In genomic region chr5:82183828-82184227, GRCh38 we compare ENCODE assay signal across 14 cellular contexts.
DNase-seq lines count a peak whose midpoint lies in the region; ATAC-seq, FAIRE-seq and TF ChIP-seq lines count a peak whose summit lies in the region.
"Had no signal": no experiment of that assay in that cellular context is flagged by ENCODE, and none has a peak within 500 bp of the region (broad histone marks: within the 10 kb centered on the region; RNA-seq: fewer than 3 reads in every experiment).

No MANE protein-coding gene starts in this region.

- no TSS peak for BruUV-seq in GM12878 (replicated peaks; lab: Mats Ljungman, UMichigan)

- no peaks in the 10 kb centered on the region for H3K79me2 ChIP-seq in GM12878 (ENCODE audit: control insufficient read depth, insufficient read depth, low read length)

- H3K9me3 ChIP-seq in GM12878 (replicated peaks; ENCODE audit: control insufficient read depth, insufficient read depth, low read length) (no peaks in the 10 kb centered on the region; the same call in 2 of the 3 replicates), prostate gland (no peaks in the 10 kb centered on the region)
- H3K9me3 ChIP-seq in CD8-positive, alpha-beta T cell (ENCODE audit: low read length), result no peaks in the 10 kb centered on the region
- H3K9me3 ChIP-seq: SK-N-SH had no signal

- CTCF ChIA-PET in GM12878 (lab: Yijun Ruan, JAX), result interaction anchor here (1.1 to 2.2 kb wide), 3 partner anchors 9 to 18 kb away, joined by 4 to 7 read pairs (median 5); no protein-coding TSS in a partner anchor
- CTCF ChIA-PET in CD8-positive, alpha-beta T cell (lab: Charles Lee), result no interaction called here

- no peaks in the 10 kb centered on the region for H3K27me3 ChIP-seq in GM12878 (replicated peaks in 1 of 2; ENCODE audit: control insufficient read depth in 2 of 2, insufficient read depth in 2 of 2, low read length in 1 of 2)
- no peaks in the 10 kb centered on the region for H3K27me3 ChIP-seq in prostate gland (replicated peaks; ENCODE audit: insufficient read depth)
- no peaks in the 10 kb centered on the region for H3K27me3 ChIP-seq in CD8-positive, alpha-beta T cell (ENCODE audit: insufficient read depth, low read length)
- no peaks in the 10 kb centered on the region for H3K27me3 ChIP-seq in H7 (ENCODE audit: control insufficient read depth, insufficient read depth, low read length)

- no peaks in the 10 kb centered on the region for H3K36me3 ChIP-seq in GM12878 (ENCODE audit: control insufficient read depth in 2 of 2, insufficient read depth in 2 of 2, low read length in 1 of 2)
- H3K36me3 ChIP-seq in prostate gland, result no peaks in the 10 kb centered on the region
- no peaks in the 10 kb centered on the region for H3K36me3 ChIP-seq in CD8-positive, alpha-beta T cell (ENCODE audit: insufficient read depth, low read length)
- no peaks in the 10 kb centered on the region for H3K36me3 ChIP-seq in H7 (replicated peaks; ENCODE audit: control insufficient read depth, insufficient read depth, low read length)

- RAD21 ChIA-PET in GM12878 (lab: Charles Lee; ENCODE audit: unreplicated experiment), result no interaction called here

- no peaks in the 10 kb centered on the region for H3K4me1 Mint-ChIP-seq in CD8-positive, alpha-beta T cell (ENCODE audit: low read depth)
- H3K4me1 Mint-ChIP-seq: nephron had no signal

- SMC1A ChIA-PET in GM12878 (lab: Charles Lee; ENCODE audit: uncharacterized antibody, unreplicated experiment), result interaction anchor here (1.2 to 3.2 kb wide), 3 partner anchors 9 to 42 kb away, joined by 3 to 10 read pairs (median 4); no protein-coding TSS in a partner anchor

- TF ChIP-seq POLR2A in GM12878 (IDR thresholded peaks at IDR 0.05; ENCODE audit: low read depth, low read length), result no peak
- TF ChIP-seq POLR2A in prostate gland (IDR thresholded peaks at IDR 0.05), result no peak

- H3K27me3 Mint-ChIP-seq in CD8-positive, alpha-beta T cell (ENCODE audit: low read depth), result no peaks in the 10 kb centered on the region
- H3K27me3 Mint-ChIP-seq: activated CD8-positive, alpha-beta T cell treated with anti-CD3 and anti-CD28 coated beads for 36 hours had no signal

- H3K4me1 ChIP-seq in GM12878 (ENCODE audit: control insufficient read depth, insufficient read depth, low read length) (no peaks in the 10 kb centered on the region), prostate gland (replicated peaks) (no peaks in the 10 kb centered on the region)
- no peaks in the 10 kb centered on the region for H3K4me1 ChIP-seq in CD8-positive, alpha-beta T cell (ENCODE audit: insufficient read depth, low read length)

- peak in 1 of 2 experiments; percentile 35; a peak in 1 of 4 replicates for TF ChIP-seq EP300 in GM12878 (IDR thresholded peaks at IDR 0.05; ENCODE audit: borderline replicate concordance in 1 of 2, control insufficient read depth in 1 of 2, low read depth in 2 of 2, low read length in 2 of 2)

- in situ Hi-C loops in GM12878 (cut with MboI), result no loop called here

- no peak overlapping the region for H3K9ac ChIP-seq in GM12878 (ENCODE audit: control insufficient read depth, insufficient read depth, low read length)
- H3K9ac ChIP-seq: SK-N-SH had no signal

- WGBS in GM12878 (ENCODE audit: insufficient coverage, insufficient replicate concordance, low lambda C conversion rate, missing lambda C conversion rate), result 52% methylated on average over 1 of the region's 1 CpG
- 28% methylated on average over 1 of the region's 1 CpG for WGBS in prostate gland

- H3K27ac ChIP-seq in GM12878 (ENCODE audit: control insufficient read depth, insufficient read depth) (no peak overlapping the region), prostate gland (no peak overlapping the region)
- no peak overlapping the region for H3K27ac ChIP-seq in CD8-positive, alpha-beta T cell (ENCODE audit: low read depth, low read length)
- H3K27ac ChIP-seq: 22Rv1 had no signal

- no peak for TF ChIP-seq RAD21 in GM12878 (IDR thresholded peaks at IDR 0.05; ENCODE audit: insufficient read depth, low read depth, low read length)

- no peaks in the 10 kb centered on the region for H3K9me3 Mint-ChIP-seq in CD8-positive, alpha-beta T cell
- H3K9me3 Mint-ChIP-seq: activated CD8-positive, alpha-beta T cell treated with anti-CD3 and anti-CD28 coated beads for 36 hours had no signal

- no peak overlapping the region for H2AFZ ChIP-seq in GM12878 (ENCODE audit: control insufficient read depth, low read depth, low read length)

- no peaks in the 10 kb centered on the region for H4K20me1 ChIP-seq in GM12878 (ENCODE audit: control insufficient read depth, insufficient read depth)

- H3K4me3 ChIP-seq in GM12878, result no peak overlapping the region
- H3K4me3 ChIP-seq in prostate gland, result no peak overlapping the region
- H3K4me3 ChIP-seq in CD8-positive, alpha-beta T cell (ENCODE audit: low read depth, low read length), result no peak overlapping the region
- no peak overlapping the region for H3K4me3 ChIP-seq in H7 (ENCODE audit: insufficient read depth, low read depth, low read length)

- POLR2A ChIA-PET in GM12878 (lab: Charles Lee), result no interaction called here
- POLR2A ChIA-PET in CD8-positive, alpha-beta T cell (lab: Charles Lee), result no interaction called here

- intact Hi-C loops in GM12878 (cut with micrococcal nuclease; ENCODE audit: unreplicated experiment), result no loop called here
- intact Hi-C loops in prostate gland (cut with DNase I), result no loop called here
- intact Hi-C loops in CD8-positive, alpha-beta T cell (cut with DNase I, micrococcal nuclease), result no loop called here

- no peak for FAIRE-seq in GM12878 (lab: Jason Lieb, UNC)

- peaks cover 19% of the 10 kb centered on the region for H3K36me3 Mint-ChIP-seq in CD8-positive, alpha-beta T cell

- ATAC-seq in HG03442 (IDR thresholded peaks at IDR 0.05; ENCODE audit: unreplicated experiment) (peak; percentile 82), GM12878 (peak; percentile 81), GM18519 (IDR thresholded peaks at IDR 0.05; ENCODE audit: low FRiP score, unreplicated experiment) (no peak)
- ATAC-seq in CD8-positive, alpha-beta T cell, result no peak
- ATAC-seq: activated CD8-positive, alpha-beta T cell treated with anti-CD3 and anti-CD28 coated beads for 36 hours had no signal

- TF ChIP-seq CTCF in GM12878 (IDR thresholded peaks at IDR 0.05 in 2 of 3, conservative IDR thresholded peaks at IDR 0.05 in 1 of 3; ENCODE audit: control insufficient read depth in 2 of 3, extremely low read depth in 1 of 3, insufficient read depth in 1 of 3, low read depth in 3 of 3, low read length in 3 of 3) (no peak), prostate gland (IDR thresholded peaks at IDR 0.05) (no peak)
- TF ChIP-seq CTCF in CD8-positive, alpha-beta T cell (IDR thresholded peaks at IDR 0.05), result no peak

- peak overlapping the region; percentile 41; the same call in 1 of the 2 replicates for H3K4me2 ChIP-seq in GM12878 (ENCODE audit: control insufficient read depth, insufficient read depth)
- H3K4me2 ChIP-seq: SK-N-SH had no signal

- no peak overlapping the region for H3K27ac Mint-ChIP-seq in CD8-positive, alpha-beta T cell
- H3K27ac Mint-ChIP-seq: activated CD8-positive, alpha-beta T cell treated with anti-CD3 and anti-CD28 coated beads for 36 hours; nephron had no signal

- DNase-seq in DMS79 (lab: John Stamatoyannopoulos, UW) (peak; percentile 18), DMS79 treated with DMSO at 0.1 percent for 48 hours (lab: John Stamatoyannopoulos, UW) (no peak), GM12878 (ENCODE audit: low read depth, low spot score) (peak; percentile 17), prostate gland (ENCODE audit: low spot score) (peak; percentile 8), H7 (no peak)
- DNase-seq in CD8-positive, alpha-beta T cell, result no peak
- DNase-seq: activated CD8-positive, alpha-beta T cell treated with anti-CD3 and anti-CD28 coated beads for 36 hours; effector CD4-positive, alpha-beta T cell; NCI-H2227 treated with DMSO at 0.1 percent for 48 hours; SK-N-SH had no signal

- H3K4me3 Mint-ChIP-seq in CD8-positive, alpha-beta T cell, result no peak overlapping the region
- H3K4me3 Mint-ChIP-seq: activated CD8-positive, alpha-beta T cell treated with anti-CD3 and anti-CD28 coated beads for 36 hours; nephron had no signal

TF ChIP-seq in GM12878, 131 proteins besides CTCF, POLR2A, EP300 and RAD21 (continues in another document):
- TF ChIP-seq RUNX3 (IDR thresholded peaks at IDR 0.05; ENCODE audit: low read length) (peak; percentile 95), FOXK2 (IDR thresholded peaks at IDR 0.05) (no peak), USF1 (IDR thresholded peaks at IDR 0.05; ENCODE audit: borderline replicate concordance, extremely low read length, insufficient read depth, low read depth, low read length) (no peak), EED (IDR thresholded peaks at IDR 0.05; ENCODE audit: low read depth) (peak; percentile 81), RELB (IDR thresholded peaks at IDR 0.05; ENCODE audit: low read depth) (peak; percentile 31; the same call in 1 of the 2 replicates), RAD51 (IDR thresholded peaks at IDR 0.05) (no peak), FOXM1 (IDR thresholded peaks at IDR 0.05; ENCODE audit: low read depth, low read length) (peak; percentile 24; the same call in 1 of the 2 replicates), CBFB (IDR thresholded peaks at IDR 0.05; ENCODE audit: low read depth) (0 out of 2 replicates have a peak, but pooled peaks have one; percentile 46), HDAC6 (IDR thresholded peaks at IDR 0.05; ENCODE audit: unreplicated experiment) (no peak), SIX5 (IDR thresholded peaks at IDR 0.05; ENCODE audit: low read depth, low read length, severe bottlenecking) (no peak)

Comparison
In these comparisons a context has a peak if more than half of its experiments do, and no peak if none do; other contexts are left out.
1. DNase-seq: peak in DMS79 (single experiment), GM12878 (single experiment) and prostate gland (single experiment); none in DMS79 treated with DMSO at 0.1 percent for 48 hours (single experiment), CD8-positive, alpha-beta T cell (0 of 7) and H7 (single experiment).
2. ATAC-seq: peak in HG03442 (single experiment) and GM12878 (single experiment); none in CD8-positive, alpha-beta T cell (single experiment) and GM18519 (single experiment).